ENCODE assay signal across 16 cellular contexts in genomic region chr17:20120835-20121234, GRCh38.
DNase-seq lines count a peak whose midpoint lies in the region; ATAC-seq, FAIRE-seq and TF ChIP-seq lines count a peak whose summit lies in the region.
"Had no signal": no experiment of that assay in that cellular context is flagged by ENCODE, and none has a peak within 500 bp of the region (broad histone marks: within the 10 kb centered on the region; RNA-seq: fewer than 3 reads in every experiment).

No MANE protein-coding gene starts in this region.

- H3K4me3 ChIP-seq in pancreas, result no peak overlapping the region
- H3K4me3 ChIP-seq: coronary artery, K562, ovary, SJSA1, testis had no signal

- 35 to 41% methylated on average over 3 of the region's 3 CpGs for WGBS in pancreas, 2 donors

- no peaks in the 10 kb centered on the region for H3K4me1 ChIP-seq in pancreas
- H3K4me1 ChIP-seq: BE2C had no signal

- peaks cover 0 to under 1% (median 0%) of the 10 kb centered on the region in 4 donors for H3K27me3 ChIP-seq in pancreas
- H3K27me3 ChIP-seq: BE2C, ovary, SJSA1, testis had no signal

- peak; percentile 58 for DNase-seq in MV-4-11 (lab: John Stamatoyannopoulos, UW)
- DNase-seq in NCI-H82 (lab: John Stamatoyannopoulos, UW), result peak; percentile 80
- DNase-seq in epidermal melanocyte (ENCODE audit: insufficient read length, low spot score), result peak; percentile 29
- peak in 16 of 49 donors; percentile 12 to 82 (median 32) for DNase-seq in substantia nigra (lab: John Stamatoyannopoulos, UW)
- no peak for DNase-seq in NK-92 treated with Interleukin-12 subunit alpha and Interleukin-12 subunit beta, amount 100 ng/mL, for 24 hours (lab: John Stamatoyannopoulos, UW)
- DNase-seq in activated CD4-positive, alpha-beta T cell treated with anti-CD3 and anti-CD28 coated beads for 4 hours, result no peak
- DNase-seq in pancreas, result no peak
- DNase-seq: activated gamma-delta T cell, NCI-H226 had no signal

- no peak for ATAC-seq in pancreas

- no peak for FAIRE-seq in pancreas (lab: Jason Lieb, UNC)
- FAIRE-seq: frontal cortex had no signal

- H3K27ac ChIP-seq in substantia nigra (ENCODE audit: low read depth, low read length, poor library complexity, severe bottlenecking) (peak overlapping the region; percentile 76), pancreas (no peak overlapping the region)
- H3K27ac ChIP-seq: coronary artery, ovary, SJSA1, testis had no signal

- no peaks in the 10 kb centered on the region for H3K9me3 ChIP-seq in pancreas
- H3K9me3 ChIP-seq: BE2C, ovary, SJSA1, testis had no signal

- intact Hi-C loops in pancreas (cut with DNase I), result loop anchor here in 2 of 3 donors (10.0 kb wide), 1 partner anchor 194 kb away; no protein-coding TSS in a partner anchor

- no peaks in the 10 kb centered on the region for H3K36me3 ChIP-seq in pancreas
- H3K36me3 ChIP-seq: BE2C, ovary, SJSA1 had no signal

- no peak for TF ChIP-seq CTCF in pancreas (IDR thresholded peaks at IDR 0.05)

Comparison
In these comparisons a context has a peak if more than half of its experiments do, and no peak if none do; other contexts are left out.
1. DNase-seq: peak in MV-4-11 (single experiment), NCI-H82 (single experiment) and epidermal melanocyte (single experiment); none in NK-92 treated with Interleukin-12 subunit alpha and Interleukin-12 subunit beta, amount 100 ng/mL, for 24 hours (single experiment), activated CD4-positive, alpha-beta T cell treated with anti-CD3 and anti-CD28 coated beads for 4 hours (0 of 2) and pancreas (0 of 6).